In the genomic region with DNA sequence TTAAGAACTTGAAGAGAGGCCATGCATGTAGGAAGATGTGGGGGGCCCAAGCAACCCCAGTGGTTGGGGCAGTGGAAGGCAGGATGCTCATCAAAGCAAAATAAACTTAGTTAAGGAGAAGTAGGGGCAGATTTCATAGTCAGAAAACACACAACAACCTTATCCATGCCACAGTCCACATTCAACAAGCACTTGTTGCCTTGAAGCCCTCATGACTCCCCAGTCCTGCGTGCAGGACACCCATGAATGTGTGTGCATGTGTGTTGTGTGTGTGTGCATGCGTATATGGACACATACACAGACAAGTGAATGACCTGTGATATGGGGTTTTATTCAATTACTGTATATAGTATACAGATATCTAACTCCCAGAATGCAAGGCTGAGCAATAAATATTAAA, we compare ENCODE assay signal across 20 cellular contexts.
"Had no signal": no experiment of that assay in that cellular context is flagged by ENCODE, and none has a peak within 500 bp of the region (broad histone marks: within the 10 kb centered on the region; RNA-seq: fewer than 3 reads in every experiment).

No MANE protein-coding gene starts in this region.

- H3K4me3 Mint-ChIP-seq: naive thymus-derived CD8-positive, alpha-beta T cell; neural progenitor cell; stimulated activated naive B cell treated with anti-CD40 and anti-IgM and Interleukin-4, amounts not matched to agents 10 μg/mL and 1 μg/mL and 100 μg/mL, for 72 hours; stimulated activated naive CD8-positive, alpha-beta T cell treated with anti-CD3 and anti-CD28 coated beads, Interleukin-15, Interleukin-2, amounts not matched to agents 100 ng/mL and 50 ng/mL, for 24 hours had no signal

- H3K36me3 Mint-ChIP-seq: naive thymus-derived CD8-positive, alpha-beta T cell; neural progenitor cell; stimulated activated naive B cell treated with anti-CD40 and anti-IgM and Interleukin-4, amounts not matched to agents 10 μg/mL and 1 μg/mL and 100 μg/mL, for 72 hours had no signal

- H3K27ac ChIP-seq: lower lobe of right lung, neural progenitor cell, parathyroid adenoma, sigmoid colon, thoracic aorta, upper lobe of right lung, uterus had no signal

- H3K27me3 ChIP-seq: dorsolateral prefrontal cortex, neural progenitor cell, sigmoid colon, tibial nerve, upper lobe of right lung, uterus had no signal

- H3K9me3 ChIP-seq: lower lobe of right lung, sigmoid colon, thoracic aorta, tibial nerve, upper lobe of right lung, uterus had no signal

- DNase-seq: cerebellar nuclear complex; cortex of kidney; dorsolateral prefrontal cortex; effector CD4-positive, alpha-beta T cell; head of caudate nucleus; hippocampal formation; left ventricle myocardium superior; lower lobe of right lung; naive thymus-derived CD8-positive, alpha-beta T cell; sigmoid colon; stimulated activated CD4-positive, alpha-beta T cell treated with anti-CD3 and anti-CD28 coated beads, Interleukin-4, amount 100 ng/mL, for 4 hours; stimulated activated naive B cell treated with anti-CD40 and anti-IgM and Interleukin-4, amounts not matched to agents 10 μg/mL and 1 μg/mL and 100 μg/mL, for 72 hours; upper lobe of right lung; uterus had no signal

- H3K27ac Mint-ChIP-seq: naive thymus-derived CD8-positive, alpha-beta T cell; neural progenitor cell; progenitor cell of endocrine pancreas; stimulated activated naive B cell treated with anti-CD40 and anti-IgM and Interleukin-4, amounts not matched to agents 10 μg/mL and 1 μg/mL and 100 μg/mL, for 72 hours; stimulated activated naive CD8-positive, alpha-beta T cell treated with anti-CD3 and anti-CD28 coated beads, Interleukin-15, Interleukin-2, amounts not matched to agents 100 ng/mL and 50 ng/mL, for 24 hours had no signal

- H3K36me3 ChIP-seq: lower lobe of right lung, neural progenitor cell, sigmoid colon, thoracic aorta, tibial nerve, upper lobe of right lung, uterus had no signal

- H3K9me3 Mint-ChIP-seq: naive thymus-derived CD8-positive, alpha-beta T cell; neural progenitor cell; stimulated activated naive B cell treated with anti-CD40 and anti-IgM and Interleukin-4, amounts not matched to agents 10 μg/mL and 1 μg/mL and 100 μg/mL, for 72 hours; stimulated activated naive CD8-positive, alpha-beta T cell treated with anti-CD3 and anti-CD28 coated beads, Interleukin-15, Interleukin-2, amounts not matched to agents 100 ng/mL and 50 ng/mL, for 24 hours had no signal

- H3K4me1 ChIP-seq: uterus had no signal

- H3K4me2 ChIP-seq: neural progenitor cell had no signal

- H3K9ac ChIP-seq: neural progenitor cell, parathyroid adenoma had no signal

- H2AFZ ChIP-seq: neural progenitor cell, parathyroid adenoma had no signal

- H3K4me3 ChIP-seq: dorsolateral prefrontal cortex, lower lobe of right lung, neural progenitor cell, sigmoid colon, thoracic aorta, tibial nerve, upper lobe of right lung, uterus had no signal

- ATAC-seq: left ventricle myocardium superior; lower lobe of right lung; naive thymus-derived CD8-positive, alpha-beta T cell; stimulated activated naive B cell treated with anti-CD40 and anti-IgM and Interleukin-4, amounts not matched to agents 10 μg/mL and 1 μg/mL and 100 μg/mL, for 72 hours; upper lobe of right lung had no signal

- H3K79me2 ChIP-seq: parathyroid adenoma had no signal
